In the genomic region with DNA sequence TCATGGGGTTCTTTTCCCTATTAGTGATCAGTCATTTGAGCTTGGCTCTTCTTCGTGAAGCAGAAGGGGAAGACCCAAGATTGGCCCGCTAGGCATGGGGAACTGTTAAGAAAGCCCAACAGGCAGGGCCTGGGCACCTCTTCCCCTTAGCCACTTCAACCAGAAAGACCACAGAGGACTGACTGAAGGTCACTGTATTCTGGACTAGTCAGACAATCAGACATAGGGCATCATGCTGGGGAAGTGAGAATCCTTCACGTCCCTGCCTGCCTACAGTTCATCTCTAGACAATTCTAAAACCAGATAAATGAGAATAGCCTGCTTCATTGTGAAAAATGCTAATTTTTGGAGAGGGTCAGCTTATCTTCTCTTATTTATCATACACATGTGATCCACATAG, we compare ENCODE assay signal across 15 cellular contexts.
DNase-seq lines count a peak whose midpoint lies in the region; ATAC-seq lines count a peak whose summit lies in the region.
"Had no signal": no experiment of that assay in that cellular context is flagged by ENCODE, and none has a peak within 500 bp of the region (broad histone marks: within the 10 kb centered on the region; RNA-seq: fewer than 3 reads in every experiment).

No MANE protein-coding gene starts in this region.

- ATAC-seq in GM19025 (IDR thresholded peaks at IDR 0.05; ENCODE audit: low read depth, unreplicated experiment), result peak; percentile 51
- ATAC-seq in stimulated activated memory B cell treated with anti-CD40 and anti-IgM and Interleukin-4, amounts not matched to agents 10 μg/mL and 1 μg/mL and 100 μg/mL, for 72 hours, result peak; percentile 83
- ATAC-seq in GM19035 (IDR thresholded peaks at IDR 0.05; ENCODE audit: unreplicated experiment), result no peak
- ATAC-seq: GM23338 had no signal

- H3K36me3 Mint-ChIP-seq in stimulated activated memory B cell treated with anti-CD40 and anti-IgM and Interleukin-4, amounts not matched to agents 10 μg/mL and 1 μg/mL and 100 μg/mL, for 72 hours, result no peaks in the 10 kb centered on the region
- H3K36me3 Mint-ChIP-seq: IgD-negative memory B cell had no signal

- no peaks in the 10 kb centered on the region for H3K9me3 Mint-ChIP-seq in stimulated activated memory B cell treated with anti-CD40 and anti-IgM and Interleukin-4, amounts not matched to agents 10 μg/mL and 1 μg/mL and 100 μg/mL, for 72 hours
- H3K9me3 Mint-ChIP-seq: CD4-positive, alpha-beta T cell; GM23338; H9; IgD-negative memory B cell had no signal

- H3K4me1 Mint-ChIP-seq in stimulated activated memory B cell treated with anti-CD40 and anti-IgM and Interleukin-4, amounts not matched to agents 10 μg/mL and 1 μg/mL and 100 μg/mL, for 72 hours, result no peaks in the 10 kb centered on the region
- H3K4me1 Mint-ChIP-seq: H9, IgD-negative memory B cell had no signal

- no peak overlapping the region for H3K4me3 Mint-ChIP-seq in stimulated activated memory B cell treated with anti-CD40 and anti-IgM and Interleukin-4, amounts not matched to agents 10 μg/mL and 1 μg/mL and 100 μg/mL, for 72 hours
- H3K4me3 Mint-ChIP-seq: CD4-positive, alpha-beta T cell; GM23338; H9; IgD-negative memory B cell had no signal

- DNase-seq in NCI-H146 (lab: John Stamatoyannopoulos, UW) (peak; percentile 23), NCI-H146 treated with DMSO at 0.1 percent for 48 hours (lab: John Stamatoyannopoulos, UW; ENCODE audit: unreplicated experiment) (no peak), SHP77 treated with DMSO at 0.1 percent for 48 hours (lab: John Stamatoyannopoulos, UW) (peak; percentile 86), NCI-H2029 treated with DMSO at 0.1 percent for 48 hours (lab: John Stamatoyannopoulos, UW) (no peak), cerebellar cortex (ENCODE audit: low spot score) (no peak)
- DNase-seq: ACHN; CD4-positive, alpha-beta T cell; DND-41; GDM1; H9 had no signal

- peaks cover 11% of the 10 kb centered on the region for H3K27me3 Mint-ChIP-seq in stimulated activated memory B cell treated with anti-CD40 and anti-IgM and Interleukin-4, amounts not matched to agents 10 μg/mL and 1 μg/mL and 100 μg/mL, for 72 hours

- H3K27ac Mint-ChIP-seq in stimulated activated memory B cell treated with anti-CD40 and anti-IgM and Interleukin-4, amounts not matched to agents 10 μg/mL and 1 μg/mL and 100 μg/mL, for 72 hours, result no peak overlapping the region
- H3K27ac Mint-ChIP-seq: CD4-positive, alpha-beta T cell; GM23338; H9; IgD-negative memory B cell had no signal

Comparison
In these comparisons a context has a peak if more than half of its experiments do, and no peak if none do; other contexts are left out.
1. DNase-seq: peak in NCI-H146 (single experiment) and SHP77 treated with DMSO at 0.1 percent for 48 hours (single experiment); none in NCI-H146 treated with DMSO at 0.1 percent for 48 hours (single experiment), NCI-H2029 treated with DMSO at 0.1 percent for 48 hours (single experiment) and cerebellar cortex (single experiment).